In genomic region chr2:6934758-6935638, GRCh38 we compare ENCODE assay signal across 1 cellular context.
TF ChIP-seq lines count a peak whose summit lies in the region.

No MANE protein-coding gene starts in this region.

TF ChIP-seq in HepG2, 621 proteins besides CTCF, POLR2A, EP300 and RAD21 (continued from another document):
- TF ChIP-seq, protein P1, sequence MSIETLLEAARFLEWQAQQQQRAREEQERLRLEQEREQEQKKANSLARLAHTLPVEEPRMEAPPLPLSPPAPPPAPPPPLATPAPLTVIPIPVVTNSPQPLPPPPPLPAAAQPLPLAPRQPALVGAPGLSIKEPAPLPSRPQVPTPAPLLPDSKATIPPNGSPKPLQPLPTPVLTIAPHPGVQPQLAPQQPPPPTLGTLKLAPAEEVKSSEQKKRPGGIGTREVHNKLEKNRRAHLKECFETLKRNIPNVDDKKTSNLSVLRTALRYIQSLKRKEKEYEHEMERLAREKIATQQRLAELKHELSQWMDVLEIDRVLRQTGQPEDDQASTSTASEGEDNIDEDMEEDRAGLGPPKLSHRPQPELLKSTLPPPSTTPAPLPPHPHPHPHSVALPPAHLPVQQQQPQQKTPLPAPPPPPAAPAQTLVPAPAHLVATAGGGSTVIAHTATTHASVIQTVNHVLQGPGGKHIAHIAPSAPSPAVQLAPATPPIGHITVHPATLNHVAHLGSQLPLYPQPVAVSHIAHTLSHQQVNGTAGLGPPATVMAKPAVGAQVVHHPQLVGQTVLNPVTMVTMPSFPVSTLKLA (IDR thresholded peaks at IDR 0.05), result peak; percentile 58; the same call in 1 of the 2 replicates
